Comparison of ENCODE assay signal across 24 cellular contexts in genomic region chr9:79807966-79808365, GRCh38.
"Had no signal": no experiment of that assay in that cellular context is flagged by ENCODE, and none has a peak within 500 bp of the region (broad histone marks: within the 10 kb centered on the region; RNA-seq: fewer than 3 reads in every experiment).

No MANE protein-coding gene starts in this region.

- H3K4me3 ChIP-seq: left ventricle myocardium inferior, spleen, upper lobe of left lung had no signal

- H3K4me1 ChIP-seq: left ventricle myocardium inferior had no signal

- H3K4me3 Mint-ChIP-seq: activated B cell treated with CpG ODN at 0.5 μM for 24 hours; activated CD4-positive, alpha-beta T cell treated with anti-CD3 and anti-CD28 coated beads for 36 hours; activated naive CD8-positive, alpha-beta T cell; activated T-cell treated with anti-CD3 and anti-CD28 coated beads, Interleukin-2, amount 50 U/mL, for 24 hours; activated T-helper 17 cell treated with anti-CD3 and anti-CD28 coated beads, Interleukin-2, amount 50 U/mL, for 72 hours; endodermal cell; mesothelial cell of epicardium; natural killer cell treated with Interleukin-12 subunit alpha and Interleukin-12 subunit beta and Interleukin-15 and Interleukin-18, amount 100 ng/mL, for 72 hours had no signal

- DNase-seq: activated B cell treated with CpG ODN at 0.5 μM for 24 hours; activated CD4-positive, alpha-beta T cell treated with anti-CD3 and anti-CD28 coated beads for 36 hours; activated CD4-positive, alpha-beta T cell treated with anti-CD3 and anti-CD28 coated beads, Interleukin-2, amount 50 U/mL, for 4 hours; activated CD8-positive, alpha-beta memory T cell treated with anti-CD3 and anti-CD28 coated beads for 24 hours; activated CD8-positive, alpha-beta memory T cell treated with anti-CD3 and anti-CD28 coated beads, Interleukin-2, amount 50 U/mL, for 4 hours; activated naive CD4-positive, alpha-beta T cell; activated T-cell treated with anti-CD3 and anti-CD28 coated beads, Interleukin-2, amount 50 U/mL, for 24 hours; cerebellar nuclear complex; cortex of kidney; endodermal cell; foreskin melanocyte; hippocampal formation; left ventricle myocardium inferior; retina; spleen; stimulated activated CD4-positive, alpha-beta T cell treated with anti-CD3 and anti-CD28 coated beads, Interleukin-4, amount 100 ng/mL, for 1 hour; stimulated activated naive CD8-positive, alpha-beta T cell treated with anti-CD3 and anti-CD28 coated beads, Interleukin-15, Interleukin-2, amounts not matched to agents 100 U/mL and 50 U/mL, for 24 hours; T-helper 9 cell; upper lobe of left lung had no signal

- H3K9me3 ChIP-seq: left ventricle myocardium inferior, spleen, upper lobe of left lung had no signal

- H3K9me3 Mint-ChIP-seq: activated B cell treated with CpG ODN at 0.5 μM for 24 hours; activated T-cell treated with anti-CD3 and anti-CD28 coated beads, Interleukin-2, amount 50 U/mL, for 24 hours; activated T-helper 17 cell treated with anti-CD3 and anti-CD28 coated beads, Interleukin-2, amount 50 U/mL, for 72 hours; endodermal cell; mesothelial cell of epicardium; natural killer cell treated with Interleukin-12 subunit alpha and Interleukin-12 subunit beta and Interleukin-15 and Interleukin-18, amount 100 ng/mL, for 72 hours had no signal

- ATAC-seq: activated CD4-positive, alpha-beta T cell treated with anti-CD3 and anti-CD28 coated beads for 36 hours; activated T-helper 17 cell treated with anti-CD3 and anti-CD28 coated beads, Interleukin-2, amount 50 U/mL, for 72 hours; natural killer cell treated with Interleukin-12 subunit alpha and Interleukin-12 subunit beta and Interleukin-15 and Interleukin-18, amount 100 ng/mL, for 72 hours; stimulated activated naive CD8-positive, alpha-beta T cell treated with anti-CD3 and anti-CD28 coated beads, Interleukin-15, Interleukin-2, amounts not matched to agents 100 U/mL and 50 U/mL, for 24 hours had no signal

- H3K36me3 Mint-ChIP-seq: activated naive CD8-positive, alpha-beta T cell; mesothelial cell of epicardium; natural killer cell treated with Interleukin-12 subunit alpha and Interleukin-12 subunit beta and Interleukin-15 and Interleukin-18, amount 100 ng/mL, for 72 hours had no signal

- H3K27ac Mint-ChIP-seq: activated B cell treated with CpG ODN at 0.5 μM for 24 hours; activated CD4-positive, alpha-beta T cell treated with anti-CD3 and anti-CD28 coated beads for 36 hours; activated naive CD8-positive, alpha-beta T cell; activated T-cell treated with anti-CD3 and anti-CD28 coated beads, Interleukin-2, amount 50 U/mL, for 24 hours; activated T-helper 17 cell treated with anti-CD3 and anti-CD28 coated beads, Interleukin-2, amount 50 U/mL, for 72 hours; endodermal cell; mesothelial cell of epicardium; natural killer cell treated with Interleukin-12 subunit alpha and Interleukin-12 subunit beta and Interleukin-15 and Interleukin-18, amount 100 ng/mL, for 72 hours; progenitor cell of endocrine pancreas had no signal

- H3K27me3 Mint-ChIP-seq: activated B cell treated with CpG ODN at 0.5 μM for 24 hours; activated CD4-positive, alpha-beta T cell treated with anti-CD3 and anti-CD28 coated beads for 36 hours; activated naive CD8-positive, alpha-beta T cell; activated T-cell treated with anti-CD3 and anti-CD28 coated beads, Interleukin-2, amount 50 U/mL, for 24 hours; activated T-helper 17 cell treated with anti-CD3 and anti-CD28 coated beads, Interleukin-2, amount 50 U/mL, for 72 hours; natural killer cell treated with Interleukin-12 subunit alpha and Interleukin-12 subunit beta and Interleukin-15 and Interleukin-18, amount 100 ng/mL, for 72 hours had no signal

- H3K36me3 ChIP-seq: left ventricle myocardium inferior, spleen, upper lobe of left lung had no signal
